ENCODE assay signal across 9 cellular contexts in genomic region chr15:68958597-68958996, GRCh38. TPM values are rescaled to one million over a fixed set of nuclear protein-coding genes. Genes with fewer than 3 reads are reported as not detected.
"Had no signal": no experiment of that assay in that cellular context is flagged by ENCODE, and none has a peak within 500 bp of the region (broad histone marks: within the 10 kb centered on the region; RNA-seq: fewer than 3 reads in every experiment).

No MANE protein-coding gene starts in this region.

- DNase-seq: GDM1, GF-D8 had no signal

- H3K4me3 ChIP-seq: GM12878 had no signal

- FAIRE-seq: G401.6, GM12878, GM12891, GM12892, GM18507, GM19239 had no signal

- ATAC-seq: GM12878 had no signal

RNA-seq across cellular contexts. Expression of gene SPESP1, which starts 28.3 kb away (rescaled TPM):
- total RNA-seq: GM12878 had no signal
- polyA plus RNA-seq: GM12878 had no signal

RNA-seq across cellular contexts. Expression of gene NOX5, which starts 55.9 kb away (rescaled TPM):
- total RNA-seq: G401, GM12878 had no signal
- polyA plus RNA-seq: GM12878 had no signal
